9 cellular contexts compared by ENCODE assay signal in the genomic region with DNA sequence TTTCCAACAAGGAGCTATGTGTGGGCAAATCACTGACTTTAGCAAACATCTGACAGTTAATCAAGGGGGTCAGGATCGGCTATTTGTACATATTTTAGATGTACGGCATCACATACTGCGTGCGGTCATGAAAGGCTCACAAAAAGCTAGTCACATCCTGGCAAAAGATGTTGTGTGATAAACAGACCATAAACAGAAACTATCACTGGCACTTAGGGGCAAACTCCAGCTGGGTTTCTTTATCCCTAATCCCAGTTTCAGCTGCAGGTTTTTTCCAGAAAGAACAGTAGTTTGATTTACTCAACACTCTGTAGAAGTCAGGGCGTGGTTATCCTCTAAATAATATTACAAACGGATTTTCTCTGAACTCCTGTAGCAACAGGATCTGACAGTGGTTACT.
DNase-seq lines count a peak whose midpoint lies in the region; ATAC-seq, FAIRE-seq and TF ChIP-seq lines count a peak whose summit lies in the region.
"Had no signal": no experiment of that assay in that cellular context is flagged by ENCODE, and none has a peak within 500 bp of the region (broad histone marks: within the 10 kb centered on the region; RNA-seq: fewer than 3 reads in every experiment).

No MANE protein-coding gene starts in this region.

- peak; percentile 4 for DNase-seq in DMS79 treated with DMSO at 0.1 percent for 48 hours (lab: John Stamatoyannopoulos, UW)
- DNase-seq in DMS79 (lab: John Stamatoyannopoulos, UW) = no peak
- peak; percentile 38 for DNase-seq in activated CD4-positive, alpha-beta memory T cell treated with anti-CD3 and anti-CD28 coated beads for 36 hours
- peak; percentile 57 for DNase-seq in fibroblast of pulmonary artery (ENCODE audit: low read depth)
- DNase-seq in small intestine = peak; percentile 80
- DNase-seq in brain microvascular endothelial cell = no peak
- no peak for DNase-seq in mucosa of gallbladder (ENCODE audit: low spot score)
- DNase-seq: H9 had no signal

- H3K27me3 ChIP-seq in small intestine (ENCODE audit: control insufficient read depth in 2 of 2, insufficient read depth in 2 of 2, low read length in 2 of 2) (no peaks in the 10 kb centered on the region), brain microvascular endothelial cell (replicated peaks) (no peaks in the 10 kb centered on the region)

- FAIRE-seq in small intestine (lab: Jason Lieb, UNC) = no peak

- no peaks in the 10 kb centered on the region for H3K4me1 ChIP-seq in small intestine (ENCODE audit: control insufficient read depth in 2 of 2, insufficient read depth in 1 of 2, low read depth in 1 of 2, low read length in 1 of 2)

- intact Hi-C loops in activated CD4-positive, alpha-beta memory T cell treated with anti-CD3 and anti-CD28 coated beads for 36 hours (cut with micrococcal nuclease) = no loop called here

- POLR2A ChIA-PET in activated CD4-positive, alpha-beta memory T cell treated with anti-CD3 and anti-CD28 coated beads for 36 hours (lab: Charles Lee) = interaction anchor here (0.5 to 1.2 kb wide), 3 partner anchors 155 to 256 kb away, joined by 3 to 4 read pairs (median 3); no protein-coding TSS in a partner anchor

- peak overlapping the region; percentile 94 for H3K27ac Mint-ChIP-seq in activated CD4-positive, alpha-beta memory T cell treated with anti-CD3 and anti-CD28 coated beads for 36 hours
- H3K27ac Mint-ChIP-seq: H9 had no signal

- H3K4me1 Mint-ChIP-seq in activated CD4-positive, alpha-beta memory T cell treated with anti-CD3 and anti-CD28 coated beads for 36 hours (ENCODE audit: low read depth) = peaks cover 38% of the 10 kb centered on the region

- ATAC-seq in GM19463 (IDR thresholded peaks at IDR 0.05; ENCODE audit: unreplicated experiment) = no peak

- in situ Hi-C loops in brain microvascular endothelial cell (cut with HindIII; ENCODE audit: low pct_ligation_motif_present, low sequenced_read_pairs) = no loop called here

- H3K9me3 ChIP-seq in small intestine (ENCODE audit: control insufficient read depth, low read depth) = no peaks in the 10 kb centered on the region

- peak overlapping the region; percentile 82 for H3K4me3 Mint-ChIP-seq in activated CD4-positive, alpha-beta memory T cell treated with anti-CD3 and anti-CD28 coated beads for 36 hours
- H3K4me3 Mint-ChIP-seq: H9 had no signal

- H3K27me3 Mint-ChIP-seq in activated CD4-positive, alpha-beta memory T cell treated with anti-CD3 and anti-CD28 coated beads for 36 hours = no peaks in the 10 kb centered on the region

- H3K27ac ChIP-seq in small intestine (ENCODE audit: low read depth in 1 of 2, low read length in 1 of 2) (peak overlapping the region; percentile 98 to 99), brain microvascular endothelial cell (no peak overlapping the region)

- WGBS in small intestine, 3 donors = 12 to 24% (median 13%) methylated on average over 6 of the region's 6 CpGs

- peaks cover 5% of the 10 kb centered on the region for H3K9me3 Mint-ChIP-seq in activated CD4-positive, alpha-beta memory T cell treated with anti-CD3 and anti-CD28 coated beads for 36 hours

- CTCF ChIA-PET in activated CD4-positive, alpha-beta memory T cell treated with anti-CD3 and anti-CD28 coated beads for 36 hours (lab: Charles Lee) = interaction anchor here (0.9 to 1.2 kb wide), 5 partner anchors 25 to 120 kb away, joined by 4 to 5 read pairs (median 4); no protein-coding TSS in a partner anchor

- peaks cover 17% of the 10 kb centered on the region for H3K36me3 Mint-ChIP-seq in activated CD4-positive, alpha-beta memory T cell treated with anti-CD3 and anti-CD28 coated beads for 36 hours

- H3K36me3 ChIP-seq in small intestine (ENCODE audit: control insufficient read depth in 2 of 2, insufficient read depth in 2 of 2, low read length in 2 of 2) (no peaks in the 10 kb centered on the region), brain microvascular endothelial cell (replicated peaks) (no peaks in the 10 kb centered on the region)

- no peak overlapping the region for H3K4me3 ChIP-seq in fibroblast of pulmonary artery (replicated peaks; ENCODE audit: low read depth, low read length)
- no peak overlapping the region for H3K4me3 ChIP-seq in small intestine (ENCODE audit: low read depth in 1 of 2, low read length in 2 of 2)
- no peak overlapping the region for H3K4me3 ChIP-seq in brain microvascular endothelial cell (ENCODE audit: low read depth, low read length)

- TF ChIP-seq CTCF in fibroblast of pulmonary artery (IDR thresholded peaks at IDR 0.05; ENCODE audit: low read length, missing control alignments) (no peak), brain microvascular endothelial cell (IDR thresholded peaks at IDR 0.05; ENCODE audit: low read depth, low read length, missing control alignments) (no peak)

Comparison
In these comparisons a context has a peak if more than half of its experiments do, and no peak if none do; other contexts are left out.
1. DNase-seq: peak in DMS79 treated with DMSO at 0.1 percent for 48 hours (single experiment), activated CD4-positive, alpha-beta memory T cell treated with anti-CD3 and anti-CD28 coated beads for 36 hours (single experiment), fibroblast of pulmonary artery (single experiment) and small intestine (single experiment); none in DMS79 (single experiment), brain microvascular endothelial cell (single experiment) and mucosa of gallbladder (single experiment).